19 cellular contexts compared by ENCODE assay signal in the genomic region with DNA sequence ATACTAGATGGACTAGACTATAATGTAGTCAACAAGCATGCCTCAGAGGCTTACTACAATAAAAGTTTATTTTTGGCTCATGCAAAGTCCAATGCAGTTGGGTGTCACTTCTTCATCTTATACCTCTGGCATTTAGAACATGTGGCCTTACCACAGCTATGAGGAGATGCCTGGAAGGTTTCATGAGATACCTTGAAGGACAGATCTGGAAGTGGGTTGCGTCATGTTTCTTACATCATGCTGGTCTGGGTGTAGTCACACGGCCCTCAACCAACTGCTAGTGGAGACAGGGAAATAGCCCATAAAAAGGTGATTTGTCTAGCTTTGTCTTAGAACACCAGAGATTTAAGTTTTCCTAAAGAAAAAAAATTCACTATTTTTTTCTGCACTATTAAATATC.
A peak's percentile ranks its signal among the peaks of the same experiment; 100 is the strongest.
DNase-seq lines count a peak whose midpoint lies in the region; ATAC-seq and TF ChIP-seq lines count a peak whose summit lies in the region.
"Had no signal": no experiment of that assay in that cellular context is flagged by ENCODE, and none has a peak within 500 bp of the region (broad histone marks: within the 10 kb centered on the region; RNA-seq: fewer than 3 reads in every experiment).

No MANE protein-coding gene starts in this region.

- TF ChIP-seq CTCF in epithelial cell of esophagus (IDR thresholded peaks at IDR 0.05; ENCODE audit: insufficient read depth, low read depth, low read length, missing control alignments) (no peak), psoas muscle (IDR thresholded peaks at IDR 0.05) (no peak), coronary artery (IDR thresholded peaks at IDR 0.05) (no peak)

- WGBS in psoas muscle, 3 donors, result 55 to 85% (median 69%) methylated on average over 2 of the region's 2 CpGs

- H3K27ac ChIP-seq in psoas muscle (no peak overlapping the region), coronary artery (no peak overlapping the region)
- H3K27ac ChIP-seq: SK-N-MC had no signal

- H3K4me1 ChIP-seq in psoas muscle, result no peaks in the 10 kb centered on the region

- peak; percentile 15 for DNase-seq in GM03348 (ENCODE audit: low spot score)
- DNase-seq in MV-4-11 (lab: John Stamatoyannopoulos, UW), result peak; percentile 24
- peak; percentile 67 for DNase-seq in epithelial cell of esophagus (ENCODE audit: low read depth)
- no peak for DNase-seq in psoas muscle
- DNase-seq in DMS114 treated with DMSO at 0.1 percent for 48 hours (lab: John Stamatoyannopoulos, UW; ENCODE audit: unreplicated experiment), result no peak
- DNase-seq in head of caudate nucleus, result no peak
- no peak for DNase-seq in coronary artery (ENCODE audit: low spot score)
- DNase-seq: activated CD4-positive, alpha-beta T cell treated with anti-CD3 and anti-CD28 coated beads, Interleukin-2, amount 50 U/mL, for 48 hours; activated T-cell treated with anti-CD3 and anti-CD28 coated beads, Interleukin-2, amount 50 U/mL, for 48 hours; CD4-positive, CD25-positive, alpha-beta regulatory T cell; central memory CD4-positive, alpha-beta T cell; DND-41; effector memory CD8-positive, alpha-beta T cell; MG63; midbrain; NCI-H2081 treated with DMSO at 0.1 percent for 48 hours; NCI-H524 treated with DMSO at 0.1 percent for 48 hours had no signal

- H3K4me3 ChIP-seq in epithelial cell of esophagus (ENCODE audit: low read length) (no peak overlapping the region), psoas muscle (no peak overlapping the region), coronary artery (no peak overlapping the region)
- H3K4me3 ChIP-seq: GM12878, MG63, SK-N-MC had no signal

- H3K27me3 ChIP-seq in psoas muscle (ENCODE audit: insufficient read depth in 3 of 3, low read length in 2 of 3), result no peaks in the 10 kb centered on the region
- H3K27me3 ChIP-seq: MG63 had no signal

- no peaks in the 10 kb centered on the region for H3K36me3 ChIP-seq in psoas muscle (ENCODE audit: insufficient read depth in 1 of 2, low read depth in 1 of 2)
- H3K36me3 ChIP-seq: MG63 had no signal

- ATAC-seq in psoas muscle, result peak in 3 of 4 donors; percentile 27 to 67 (median 51)
- ATAC-seq: effector memory CD8-positive, alpha-beta T cell; GM12878 had no signal

- intact Hi-C loops in psoas muscle (cut with DNase I), result no loop called here
- intact Hi-C loops in head of caudate nucleus (cut with DNase I), result no loop called here

- no peaks in the 10 kb centered on the region for H3K9me3 ChIP-seq in psoas muscle
- H3K9me3 ChIP-seq: MG63 had no signal

Comparison
In these comparisons a context has a peak if more than half of its experiments do, and no peak if none do; other contexts are left out.
1. DNase-seq: peak in GM03348 (single experiment), MV-4-11 (single experiment) and epithelial cell of esophagus (single experiment); none in psoas muscle (0 of 2), DMS114 treated with DMSO at 0.1 percent for 48 hours (single experiment), head of caudate nucleus (0 of 42) and coronary artery (single experiment).